Comparison of ENCODE assay signal across 1 cellular context in the genomic region with DNA sequence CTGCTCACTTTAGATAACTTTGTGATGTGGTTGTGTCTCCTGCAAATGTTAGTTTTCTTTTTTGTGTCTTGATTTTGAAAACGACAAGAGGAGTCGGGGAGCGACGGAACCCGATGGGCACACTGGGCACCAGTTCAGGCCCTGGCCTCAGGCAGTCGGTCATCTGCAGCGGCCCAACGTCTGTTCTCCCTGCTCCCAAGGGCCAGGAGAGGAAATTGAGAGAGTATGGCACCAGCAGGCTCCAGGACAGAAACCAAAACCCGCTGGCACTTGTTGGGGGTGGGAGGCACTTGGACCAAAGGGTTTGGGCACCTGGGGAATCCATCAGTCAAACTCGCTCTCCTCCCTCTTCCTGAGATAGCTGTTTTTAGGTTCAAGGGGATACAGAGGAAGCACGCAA.
TF ChIP-seq lines count a peak whose summit lies in the region.

No MANE protein-coding gene starts in this region.

TF ChIP-seq in HepG2, 621 proteins besides CTCF, POLR2A, EP300 and RAD21 (continued from another document):
- TF ChIP-seq, protein P1, sequence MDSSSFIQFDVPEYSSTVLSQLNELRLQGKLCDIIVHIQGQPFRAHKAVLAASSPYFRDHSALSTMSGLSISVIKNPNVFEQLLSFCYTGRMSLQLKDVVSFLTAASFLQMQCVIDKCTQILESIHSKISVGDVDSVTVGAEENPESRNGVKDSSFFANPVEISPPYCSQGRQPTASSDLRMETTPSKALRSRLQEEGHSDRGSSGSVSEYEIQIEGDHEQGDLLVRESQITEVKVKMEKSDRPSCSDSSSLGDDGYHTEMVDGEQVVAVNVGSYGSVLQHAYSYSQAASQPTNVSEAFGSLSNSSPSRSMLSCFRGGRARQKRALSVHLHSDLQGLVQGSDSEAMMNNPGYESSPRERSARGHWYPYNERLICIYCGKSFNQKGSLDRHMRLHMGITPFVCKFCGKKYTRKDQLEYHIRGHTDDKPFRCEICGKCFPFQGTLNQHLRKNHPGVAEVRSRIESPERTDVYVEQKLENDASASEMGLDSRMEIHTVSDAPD (CRISPR knock-in tag; IDR thresholded peaks at IDR 0.05), result no peak
- TF ChIP-seq, protein P2, sequence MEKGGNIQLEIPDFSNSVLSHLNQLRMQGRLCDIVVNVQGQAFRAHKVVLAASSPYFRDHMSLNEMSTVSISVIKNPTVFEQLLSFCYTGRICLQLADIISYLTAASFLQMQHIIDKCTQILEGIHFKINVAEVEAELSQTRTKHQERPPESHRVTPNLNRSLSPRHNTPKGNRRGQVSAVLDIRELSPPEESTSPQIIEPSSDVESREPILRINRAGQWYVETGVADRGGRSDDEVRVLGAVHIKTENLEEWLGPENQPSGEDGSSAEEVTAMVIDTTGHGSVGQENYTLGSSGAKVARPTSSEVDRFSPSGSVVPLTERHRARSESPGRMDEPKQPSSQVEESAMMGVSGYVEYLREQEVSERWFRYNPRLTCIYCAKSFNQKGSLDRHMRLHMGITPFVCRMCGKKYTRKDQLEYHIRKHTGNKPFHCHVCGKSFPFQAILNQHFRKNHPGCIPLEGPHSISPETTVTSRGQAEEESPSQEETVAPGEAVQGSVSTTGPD (CRISPR knock-in tag; IDR thresholded peaks at IDR 0.05), result no peak
